In genomic region chr4:86978709-86979108, GRCh38 we compare ENCODE assay signal across 1 cellular context.
TF ChIP-seq lines count a peak whose summit lies in the region.

No MANE protein-coding gene starts in this region.

TF ChIP-seq in GM12878, 131 proteins besides CTCF, POLR2A, EP300 and RAD21:
- TF ChIP-seq SPI1 (IDR thresholded peaks at IDR 0.05; ENCODE audit: borderline replicate concordance, insufficient read depth, low read depth, low read length) = peak; percentile 86
- TF ChIP-seq ZNF592 (IDR thresholded peaks at IDR 0.05) = no peak
